Comparison of ENCODE assay signal across 14 cellular contexts in genomic region chr22:23896523-23897186, GRCh38. TPM values are rescaled to one million over a fixed set of nuclear protein-coding genes. Genes with fewer than 3 reads are reported as not detected.
DNase-seq lines count a peak whose midpoint lies in the region; ATAC-seq and TF ChIP-seq lines count a peak whose summit lies in the region.
"Had no signal": no experiment of that assay in that cellular context is flagged by ENCODE, and none has a peak within 500 bp of the region (broad histone marks: within the 10 kb centered on the region; RNA-seq: fewer than 3 reads in every experiment).

No MANE protein-coding gene starts in this region.

- H3K27ac ChIP-seq in CD4-positive, CD25-positive, alpha-beta regulatory T cell (ENCODE audit: insufficient read depth, low read length, poor library complexity, severe bottlenecking): no peak overlapping the region
- H3K27ac ChIP-seq: psoas muscle had no signal

- no peak overlapping the region for H3K4me3 ChIP-seq in CD4-positive, CD25-positive, alpha-beta regulatory T cell (ENCODE audit: low read depth, low read length)
- peak overlapping the region; percentile 76 for H3K4me3 ChIP-seq in HFF-Myc (replicated peaks; ENCODE audit: low read depth, low read length)
- H3K4me3 ChIP-seq: cardiac muscle cell, lung, psoas muscle had no signal

- H3K4me1 Mint-ChIP-seq in CD4-positive, CD25-positive, alpha-beta regulatory T cell: peaks cover 0 to 37% (median 18%) of the 10 kb centered on the region in 4 donors
- peaks cover 17% of the 10 kb centered on the region for H3K4me1 Mint-ChIP-seq in activated T-helper 2 cell treated with anti-CD3 and anti-CD28 coated beads, Interferon-gamma antibody, Interleukin-2, Interleukin-4, amounts not matched to agents 10 μg/mL and 5 μg/mL and 100 μg/mL, durations not matched to agents 14 hours and 24 hours and 36 hours (ENCODE audit: low read depth)
- peaks cover 20 to 43% of the 10 kb centered on the region in 2 donors for H3K4me1 Mint-ChIP-seq in natural killer cell

- H3K36me3 Mint-ChIP-seq in CD4-positive, CD25-positive, alpha-beta regulatory T cell: peaks cover 5% of the 10 kb centered on the region
- H3K36me3 Mint-ChIP-seq in activated T-helper 2 cell treated with anti-CD3 and anti-CD28 coated beads, Interferon-gamma antibody, Interleukin-2, Interleukin-4, amounts not matched to agents 10 μg/mL and 5 μg/mL and 100 μg/mL, durations not matched to agents 14 hours and 24 hours and 36 hours (ENCODE audit: low read depth): peaks cover 62% of the 10 kb centered on the region
- no peaks in the 10 kb centered on the region for H3K36me3 Mint-ChIP-seq in natural killer cell

- peaks cover 0 to 3% (median 0%) of the 10 kb centered on the region in 7 donors for H3K9me3 Mint-ChIP-seq in CD4-positive, CD25-positive, alpha-beta regulatory T cell
- peaks cover 13% of the 10 kb centered on the region for H3K9me3 Mint-ChIP-seq in activated T-helper 2 cell treated with anti-CD3 and anti-CD28 coated beads, Interferon-gamma antibody, Interleukin-2, Interleukin-4, amounts not matched to agents 10 μg/mL and 5 μg/mL and 100 μg/mL, durations not matched to agents 14 hours and 24 hours and 36 hours
- no peaks in the 10 kb centered on the region for H3K9me3 Mint-ChIP-seq in natural killer cell

- H3K4me1 ChIP-seq in CD4-positive, CD25-positive, alpha-beta regulatory T cell (ENCODE audit: control insufficient read depth, insufficient read depth, low read length, poor library complexity, severe bottlenecking): peaks cover 24% of the 10 kb centered on the region

- peaks cover 6% of the 10 kb centered on the region for H3K36me3 ChIP-seq in CD4-positive, CD25-positive, alpha-beta regulatory T cell (ENCODE audit: control insufficient read depth, insufficient read depth, low read length)

- peaks cover 4% of the 10 kb centered on the region for H3K27me3 Mint-ChIP-seq in CD4-positive, CD25-positive, alpha-beta regulatory T cell
- H3K27me3 Mint-ChIP-seq in activated T-helper 2 cell treated with anti-CD3 and anti-CD28 coated beads, Interferon-gamma antibody, Interleukin-2, Interleukin-4, amounts not matched to agents 10 μg/mL and 5 μg/mL and 100 μg/mL, durations not matched to agents 14 hours and 24 hours and 36 hours (ENCODE audit: low read depth): no peaks in the 10 kb centered on the region
- no peaks in the 10 kb centered on the region for H3K27me3 Mint-ChIP-seq in natural killer cell (ENCODE audit: low read depth in 2 of 2)

- DNase-seq in CD4-positive, CD25-positive, alpha-beta regulatory T cell: no peak
- no peak for DNase-seq in HFF-Myc (ENCODE audit: extremely low read depth, low read depth)
- no peak for DNase-seq in activated T-helper 2 cell treated with anti-CD3 and anti-CD28 coated beads, Interferon-gamma antibody, Interleukin-2, Interleukin-4, amounts not matched to agents 10 μg/mL and 5 μg/mL and 100 μg/mL, durations not matched to agents 14 hours and 24 hours and 36 hours (ENCODE audit: low spot score)
- DNase-seq in natural killer cell: no peak
- no peak for DNase-seq in left colon
- DNase-seq in Ammon's horn (ENCODE audit: low spot score): no peak
- DNase-seq in UCSD-AML1 (lab: John Stamatoyannopoulos, UW; ENCODE audit: unreplicated experiment): no peak
- DNase-seq: H7; NCI-H1694 treated with DMSO at 0.1 percent for 48 hours; NK-92 treated with Interleukin-12 subunit alpha and Interleukin-12 subunit beta, amount 100 ng/mL, for 24 hours; psoas muscle had no signal

- TF ChIP-seq CTCF in HFF-Myc (IDR thresholded peaks at IDR 0.05; ENCODE audit: low read depth, low read length, missing control alignments): no peak
- no peak for TF ChIP-seq CTCF in natural killer cell (IDR thresholded peaks at IDR 0.05)

- ATAC-seq in CD4-positive, CD25-positive, alpha-beta regulatory T cell (ENCODE audit: low read depth in 2 of 2): no peak
- ATAC-seq in natural killer cell (no peak), left colon (no peak), GM21723 (IDR thresholded peaks at IDR 0.05; ENCODE audit: unreplicated experiment) (no peak)
- ATAC-seq: psoas muscle had no signal

- H3K9me3 ChIP-seq in CD4-positive, CD25-positive, alpha-beta regulatory T cell (ENCODE audit: control insufficient read depth in 2 of 2, low read length in 2 of 2): no peaks in the 10 kb centered on the region
- H3K9me3 ChIP-seq: psoas muscle had no signal

- peak overlapping the region; percentile 69 to 87 (median 78) for H3K4me3 Mint-ChIP-seq in CD4-positive, CD25-positive, alpha-beta regulatory T cell
- H3K4me3 Mint-ChIP-seq in activated T-helper 2 cell treated with anti-CD3 and anti-CD28 coated beads, Interferon-gamma antibody, Interleukin-2, Interleukin-4, amounts not matched to agents 10 μg/mL and 5 μg/mL and 100 μg/mL, durations not matched to agents 14 hours and 24 hours and 36 hours (ENCODE audit: low read depth): peak overlapping the region; percentile 72
- peak overlapping the region; percentile 68 for H3K4me3 Mint-ChIP-seq in natural killer cell

- peak overlapping the region in 1 of 3 donors; percentile 51 for H3K27ac Mint-ChIP-seq in CD4-positive, CD25-positive, alpha-beta regulatory T cell
- no peak overlapping the region for H3K27ac Mint-ChIP-seq in activated T-helper 2 cell treated with anti-CD3 and anti-CD28 coated beads, Interferon-gamma antibody, Interleukin-2, Interleukin-4, amounts not matched to agents 10 μg/mL and 5 μg/mL and 100 μg/mL, durations not matched to agents 14 hours and 24 hours and 36 hours
- peak overlapping the region in 1 of 2 donors; percentile 50 for H3K27ac Mint-ChIP-seq in natural killer cell

- no peaks in the 10 kb centered on the region for H3K27me3 ChIP-seq in CD4-positive, CD25-positive, alpha-beta regulatory T cell (ENCODE audit: control insufficient read depth, insufficient read depth, low read length)
- H3K27me3 ChIP-seq: cardiac muscle cell had no signal

- intact Hi-C loops in activated T-helper 2 cell treated with anti-CD3 and anti-CD28 coated beads, Interferon-gamma antibody, Interleukin-2, Interleukin-4, amounts not matched to agents 10 μg/mL and 5 μg/mL and 100 μg/mL, durations not matched to agents 14 hours and 24 hours and 36 hours (cut with micrococcal nuclease): no loop called here
- intact Hi-C loops in natural killer cell (cut with micrococcal nuclease): no loop called here
- intact Hi-C loops in left colon (cut with DNase I, micrococcal nuclease): no loop called here

RNA-seq across cellular contexts. Expression of gene MIF, which starts 2.5 kb away (rescaled TPM):
- 202 TPM for total RNA-seq in CD4-positive, CD25-positive, alpha-beta regulatory T cell
- polyA plus RNA-seq in CD4-positive, CD25-positive, alpha-beta regulatory T cell: 1,000 to 10,000 TPM; 1,100 to 1,384 (median 1,231) TPM
- 1,309 and 1,313 TPM in 2 replicates for total RNA-seq in activated T-helper 2 cell treated with anti-CD3 and anti-CD28 coated beads, Interferon-gamma antibody, Interleukin-2, Interleukin-4, amounts not matched to agents 10 μg/mL and 5 μg/mL and 100 μg/mL, durations not matched to agents 14 hours and 24 hours and 36 hours
- 100 to 1,000 TPM; 115 to 182 (median 133) TPM for total RNA-seq in natural killer cell
- total RNA-seq in left colon: 100 to 1,000 TPM; 215 to 286 TPM

RNA-seq across cellular contexts. Expression of gene SLC2A11, which starts 39.0 kb away (rescaled TPM):
- total RNA-seq in CD4-positive, CD25-positive, alpha-beta regulatory T cell: 8.6 TPM
- polyA plus RNA-seq in CD4-positive, CD25-positive, alpha-beta regulatory T cell: 1 to 10 TPM; 2.5 to 4.6 (median 4.1) TPM
- 9.4 and 9.6 TPM in 2 replicates for total RNA-seq in activated T-helper 2 cell treated with anti-CD3 and anti-CD28 coated beads, Interferon-gamma antibody, Interleukin-2, Interleukin-4, amounts not matched to agents 10 μg/mL and 5 μg/mL and 100 μg/mL, durations not matched to agents 14 hours and 24 hours and 36 hours
- total RNA-seq in natural killer cell (10 to 100 TPM in 2 of 3 donors, 1 to 10 TPM in 1; 9.2 to 14.1 (median 11.8) TPM), left colon (10 to 100 TPM in 1 of 2 donors, 1 to 10 TPM in 1; 9.8 to 13.7 TPM)

RNA-seq across cellular contexts. Expression of gene DERL3, which starts 57.8 kb away (rescaled TPM):
- 1.0 TPM for total RNA-seq in CD4-positive, CD25-positive, alpha-beta regulatory T cell
- polyA plus RNA-seq in CD4-positive, CD25-positive, alpha-beta regulatory T cell: under 1 TPM in 1 of 4 donors, not detected in 3; 0.53 TPM
- 10.3 TPM in 2 replicates for total RNA-seq in activated T-helper 2 cell treated with anti-CD3 and anti-CD28 coated beads, Interferon-gamma antibody, Interleukin-2, Interleukin-4, amounts not matched to agents 10 μg/mL and 5 μg/mL and 100 μg/mL, durations not matched to agents 14 hours and 24 hours and 36 hours
- total RNA-seq in natural killer cell (10 to 100 TPM in 1 of 3 donors, 1 to 10 TPM in 1, under 1 TPM in 1; 0.88 to 24.5 (median 1.3) TPM), left colon (10 to 100 TPM in 1 of 2 donors, 1 to 10 TPM in 1; 7.7 to 26.6 TPM)
